In genomic region chr18:23453657-23454011, GRCh38 we compare ENCODE assay signal across 8 cellular contexts. TPM values are rescaled to one million over a fixed set of nuclear protein-coding genes. Genes with fewer than 3 reads are reported as not detected.
DNase-seq lines count a peak whose midpoint lies in the region; ATAC-seq, FAIRE-seq and TF ChIP-seq lines count a peak whose summit lies in the region.

No MANE protein-coding gene starts in this region.

- no peak overlapping the region for H2BK120ac ChIP-seq in mesenchymal stem cell (ENCODE audit: low read depth, low read length)

- ATAC-seq in GM21360 (IDR thresholded peaks at IDR 0.05; ENCODE audit: unreplicated experiment) = peak; percentile 7

- no peaks in the 10 kb centered on the region for H3K27me3 ChIP-seq in OCI-LY3 (ENCODE audit: low read depth, low read length)
- H3K27me3 ChIP-seq in mesenchymal stem cell (ENCODE audit: control insufficient read depth in 1 of 2, insufficient read depth in 1 of 2, low read length in 2 of 2) = no peaks in the 10 kb centered on the region
- no peaks in the 10 kb centered on the region for H3K27me3 ChIP-seq in tibial artery

- H3K4me3 ChIP-seq in OCI-LY3 (ENCODE audit: low read length) (peak overlapping the region; percentile 98), mesenchymal stem cell (ENCODE audit: insufficient read depth in 1 of 2, low read depth in 1 of 2, low read length in 2 of 2) (peak overlapping the region; percentile 94 to 100), tibial artery (peak overlapping the region; percentile 82 to 99)

- FAIRE-seq in H54 (lab: Jason Lieb, UNC) = no peak

- peak overlapping the region; percentile 0 to 99 for H3K18ac ChIP-seq in mesenchymal stem cell (ENCODE audit: low read depth in 1 of 2, low read length in 2 of 2)

- no peak overlapping the region for H2AK5ac ChIP-seq in mesenchymal stem cell (ENCODE audit: low read length, severe bottlenecking)

- intact Hi-C loops in tibial artery (cut with DNase I; ENCODE audit: low total_unique reads) = no loop called here

- DNase-seq in AG08396 (ENCODE audit: low spot score) = peak; percentile 43
- peak; percentile 14 to 69 for DNase-seq in dermis microvascular lymphatic vessel endothelial cell (ENCODE audit: low read depth in 2 of 2)
- DNase-seq in mesenchymal stem cell = peak; percentile 78
- no peak for DNase-seq in tibial artery
- no peak for DNase-seq in H54 (ENCODE audit: insufficient read length, low spot score)
- no peak for DNase-seq in cerebellum (ENCODE audit: low spot score)

- peak overlapping the region; percentile 92 to 100 for H3K4ac ChIP-seq in mesenchymal stem cell (ENCODE audit: low read depth in 1 of 2, low read length in 2 of 2)

- peak overlapping the region; percentile 15 for H2BK5ac ChIP-seq in mesenchymal stem cell (ENCODE audit: low read depth, low read length, poor library complexity, severe bottlenecking)

- peak overlapping the region; percentile 6; the same call in 1 of the 2 replicates for H3K27ac ChIP-seq in OCI-LY3 (ENCODE audit: low read length)
- peak overlapping the region; percentile 84 for H3K27ac ChIP-seq in mesenchymal stem cell (ENCODE audit: low read length, poor library complexity, severe bottlenecking)
- peak overlapping the region; percentile 92 to 97 for H3K27ac ChIP-seq in tibial artery

- H3K4me1 ChIP-seq in OCI-LY3 (ENCODE audit: low read length) (peaks cover 16% of the 10 kb centered on the region), mesenchymal stem cell (ENCODE audit: control insufficient read depth, insufficient read depth, low read depth, low read length) (peaks cover 7% of the 10 kb centered on the region), tibial artery (peaks cover 0 to 55% (median 32%) of the 10 kb centered on the region in 4 donors)

- peak overlapping the region in 1 of 2 experiments; percentile 90 for H3K23ac ChIP-seq in mesenchymal stem cell (ENCODE audit: low read length in 2 of 2)

- H3K14ac ChIP-seq in mesenchymal stem cell (ENCODE audit: low read length in 2 of 2) = peak overlapping the region in 1 of 2 experiments; percentile 99

- H2BK15ac ChIP-seq in mesenchymal stem cell (ENCODE audit: low read depth, poor library complexity, severe bottlenecking) = no peak overlapping the region

- 5% methylated on average over 10 of the region's 10 CpGs for WGBS in mesenchymal stem cell

- H4K91ac ChIP-seq in mesenchymal stem cell (ENCODE audit: low read length) = no peak overlapping the region

- peaks cover 54% of the 10 kb centered on the region for H3K79me2 ChIP-seq in OCI-LY3 (ENCODE audit: low read length)

- H4K20me1 ChIP-seq in OCI-LY3 (ENCODE audit: insufficient read depth, low read length) = peaks cover 26% of the 10 kb centered on the region; the same call in 1 of the 2 replicates

- TF ChIP-seq CTCF in OCI-LY3 (IDR thresholded peaks at IDR 0.05; ENCODE audit: low read depth, low read length) (no peak), tibial artery (IDR thresholded peaks at IDR 0.05) (no peak)

- H2AFZ ChIP-seq in OCI-LY3 (ENCODE audit: low read depth, low read length) = peak overlapping the region; percentile 64; the same call in 1 of the 2 replicates
- H2AFZ ChIP-seq in mesenchymal stem cell (ENCODE audit: low read depth, low read length) = no peak overlapping the region

- peak overlapping the region; percentile 98 for H3K4me2 ChIP-seq in OCI-LY3 (ENCODE audit: low read length)
- peak overlapping the region; percentile 86 for H3K4me2 ChIP-seq in mesenchymal stem cell (ENCODE audit: low read length, poor library complexity, severe bottlenecking)

- no peak overlapping the region for H2BK12ac ChIP-seq in mesenchymal stem cell (ENCODE audit: low read length in 2 of 2)

- no peak for TF ChIP-seq POLR2A in H54 (IDR thresholded peaks at IDR 0.05; ENCODE audit: low read depth, low read length)

- H3K79me1 ChIP-seq in mesenchymal stem cell (replicated peaks; ENCODE audit: low read length, poor library complexity, severe bottlenecking) = no peaks in the 10 kb centered on the region

- H3K9me3 ChIP-seq in OCI-LY3 (ENCODE audit: insufficient read depth, low read length) = no peaks in the 10 kb centered on the region
- no peaks in the 10 kb centered on the region for H3K9me3 ChIP-seq in mesenchymal stem cell (ENCODE audit: control insufficient read depth, low read length)
- no peaks in the 10 kb centered on the region for H3K9me3 ChIP-seq in tibial artery

- no peak overlapping the region for H4K8ac ChIP-seq in mesenchymal stem cell (ENCODE audit: low read length)

- peaks cover 6% of the 10 kb centered on the region for H3K36me3 ChIP-seq in OCI-LY3 (replicated peaks; ENCODE audit: low read depth, low read length)
- H3K36me3 ChIP-seq in mesenchymal stem cell (ENCODE audit: control insufficient read depth in 1 of 2, insufficient read depth in 2 of 2, low read depth in 1 of 2, low read length in 2 of 2) = peaks cover 10 to 16% of the 10 kb centered on the region in 2 experiments
- H3K36me3 ChIP-seq in tibial artery = peaks cover 0 to 6% (median 0%) of the 10 kb centered on the region in 3 donors

- H3K9ac ChIP-seq in OCI-LY3 (ENCODE audit: low read length) (peak overlapping the region; percentile 87), mesenchymal stem cell (ENCODE audit: low read length) (peak overlapping the region; percentile 100)

RNA-seq across cellular contexts. Expression of gene RIOK3, which starts 0.5 kb away (rescaled TPM):
- total RNA-seq in dermis microvascular lymphatic vessel endothelial cell (59.7 and 60.2 TPM in 2 replicates), cerebellum (59.2 TPM)
- polyA plus RNA-seq in mesenchymal stem cell (2013, experiment 1 of 2) = 60.4 TPM
- 58.3 TPM for polyA plus RNA-seq in mesenchymal stem cell (2013, experiment 2 of 2)

RNA-seq across cellular contexts. Expression of gene RMC1, which starts 49.7 kb away (rescaled TPM):
- 20.3 and 25.2 TPM in 2 replicates for total RNA-seq in dermis microvascular lymphatic vessel endothelial cell
- polyA plus RNA-seq in mesenchymal stem cell (2013, experiment 1 of 2) = 24.8 TPM
- polyA plus RNA-seq in mesenchymal stem cell (2013, experiment 2 of 2) = 24.4 TPM
- total RNA-seq in cerebellum = 29.4 TPM

Comparison
In these comparisons a context has a peak if more than half of its experiments do, and no peak if none do; other contexts are left out.
1. DNase-seq: peak in AG08396 (single experiment), dermis microvascular lymphatic vessel endothelial cell (2 of 2) and mesenchymal stem cell (single experiment); none in tibial artery (0 of 2), H54 (single experiment) and cerebellum (single experiment).
2. H3K27ac ChIP-seq: peak in every context shown above with its lines; median percentile 94 in tibial artery; 84 in mesenchymal stem cell; 6 in OCI-LY3.
3. Peak in every context shown above with its lines, with median percentiles within 50 percentile points of each other: H3K4me3 ChIP-seq.